ENCODE assay signal across 8 cellular contexts in genomic region chr17:28598799-28599310, GRCh38. TPM values are rescaled to one million over a fixed set of nuclear protein-coding genes. Genes with fewer than 3 reads are reported as not detected.
DNase-seq lines count a peak whose midpoint lies in the region; ATAC-seq and TF ChIP-seq lines count a peak whose summit lies in the region.

Gene SPAG5 (minus strand): TSS chr17:28599025. CDS start chr17:28598946, 79 bp downstream.

- H3K4me1 ChIP-seq in ascending aorta (peaks cover 4 to 6% of the 10 kb centered on the region in 2 donors), right cardiac atrium (ENCODE audit: control insufficient read depth, insufficient read depth, low read length) (no peaks in the 10 kb centered on the region), uterus (peaks cover 0 to 4% of the 10 kb centered on the region in 2 donors)

- peak within 1 kb of the TSS; percentile 85 to 86 for H3K4me3 ChIP-seq in ascending aorta
- H3K4me3 ChIP-seq in right cardiac atrium (ENCODE audit: low read length), result peak within 1 kb of the TSS; percentile 81
- H3K4me3 ChIP-seq in uterus, result peak within 1 kb of the TSS; percentile 53 to 66

- ATAC-seq in GM18505 (IDR thresholded peaks at IDR 0.05; ENCODE audit: unreplicated experiment) (peak; percentile 84), HG02970 (IDR thresholded peaks at IDR 0.05; ENCODE audit: low FRiP score, unreplicated experiment) (peak; percentile 85), right cardiac atrium (peak; percentile 99)

- H3K27ac ChIP-seq in ascending aorta (peak within 1 kb of the TSS; percentile 99 to 100), right cardiac atrium (ENCODE audit: low read length) (peak within 1 kb of the TSS; percentile 95), uterus (peak within 1 kb of the TSS; percentile 97)

- no peaks in the 10 kb centered on the region for H3K27me3 Mint-ChIP-seq in T-helper 2 cell treated with Interferon-gamma antibody and Interleukin-4, amounts not matched to agents 5 μg/mL and 100 μg/mL, for 36 hours (ENCODE audit: low read depth)

- H3K4me3 Mint-ChIP-seq in T-helper 2 cell treated with Interferon-gamma antibody and Interleukin-4, amounts not matched to agents 5 μg/mL and 100 μg/mL, for 36 hours, result peak within 1 kb of the TSS; percentile 94

- peaks cover 20% of the 10 kb centered on the region for H3K4me1 Mint-ChIP-seq in T-helper 2 cell treated with Interferon-gamma antibody and Interleukin-4, amounts not matched to agents 5 μg/mL and 100 μg/mL, for 36 hours (ENCODE audit: low read depth)

- TF ChIP-seq CTCF in ascending aorta (IDR thresholded peaks at IDR 0.05), result no peak
- TF ChIP-seq CTCF in uterus (IDR thresholded peaks at IDR 0.05), result no peak

- no peaks in the 10 kb centered on the region for H3K36me3 ChIP-seq in ascending aorta
- no peaks in the 10 kb centered on the region for H3K36me3 ChIP-seq in uterus

- DNase-seq in NCI-H1930 (lab: John Stamatoyannopoulos, UW) (peak; percentile 86 to 93), ascending aorta (ENCODE audit: low spot score in 2 of 2) (peak; percentile 81 to 97), right cardiac atrium (peak; percentile 92 to 98 (median 97)), pulmonary artery endothelial cell (ENCODE audit: low read depth, low spot score) (peak; percentile 71), uterus (peak; percentile 92)
- peak; percentile 96 for DNase-seq in T-helper 2 cell treated with Interferon-gamma antibody and Interleukin-4, amounts not matched to agents 5 μg/mL and 100 μg/mL, for 36 hours (ENCODE audit: low spot score)

- TF ChIP-seq POLR2A in GM18505 (IDR thresholded peaks at IDR 0.05; ENCODE audit: borderline replicate concordance, extremely low read depth, insufficient read depth, insufficient read length) (peak; percentile 92), uterus (IDR thresholded peaks at IDR 0.05) (peak; percentile 87 to 94)

- intact Hi-C loops in ascending aorta (cut with DNase I) (loop anchor here (1.0 kb wide), 2 partner anchors 22 to 28 kb away; partner anchors contain the start of gene PIGS), right cardiac atrium (cut with DNase I) (loop anchor here in 1 of 4 donors (5.0 kb wide), 1 partner anchor 52 kb away; no protein-coding TSS in a partner anchor), uterus (cut with DNase I; ENCODE audit: low total_unique reads) (no loop called here)

- no peaks in the 10 kb centered on the region for H3K9me3 ChIP-seq in ascending aorta
- no peaks in the 10 kb centered on the region for H3K9me3 ChIP-seq in right cardiac atrium (ENCODE audit: control insufficient read depth, low read length)
- H3K9me3 ChIP-seq in uterus, result no peaks in the 10 kb centered on the region

- H3K27me3 ChIP-seq in ascending aorta, result no peaks in the 10 kb centered on the region
- no peaks in the 10 kb centered on the region for H3K27me3 ChIP-seq in right cardiac atrium (ENCODE audit: control insufficient read depth, insufficient read depth)
- H3K27me3 ChIP-seq in uterus, result no peaks in the 10 kb centered on the region

- H3K36me3 Mint-ChIP-seq in T-helper 2 cell treated with Interferon-gamma antibody and Interleukin-4, amounts not matched to agents 5 μg/mL and 100 μg/mL, for 36 hours (ENCODE audit: low read depth), result peaks cover 18% of the 10 kb centered on the region

- H3K27ac Mint-ChIP-seq in T-helper 2 cell treated with Interferon-gamma antibody and Interleukin-4, amounts not matched to agents 5 μg/mL and 100 μg/mL, for 36 hours, result peak within 1 kb of the TSS; percentile 96

- under 1% methylated on average over 44 of the region's 44 CpGs for WGBS in right cardiac atrium

- H3K9me3 Mint-ChIP-seq in T-helper 2 cell treated with Interferon-gamma antibody and Interleukin-4, amounts not matched to agents 5 μg/mL and 100 μg/mL, for 36 hours, result no peaks in the 10 kb centered on the region

RNA-seq across cellular contexts. Expression of gene SPAG5, which starts in this region (rescaled TPM):
- total RNA-seq in ascending aorta (1.6 TPM), right cardiac atrium (1 to 10 TPM in 3 of 4 donors, under 1 TPM in 1; 0.81 to 2.7 (median 2.1) TPM), pulmonary artery endothelial cell (24.5 and 58.3 TPM in 2 replicates), uterus (10 to 100 TPM in 1 of 4 donors, 1 to 10 TPM in 2, not detected in 1; 1.5 to 21.4 (median 7.0) TPM)
- polyA plus RNA-seq in right cardiac atrium, result 1.2 TPM

Comparison
In these comparisons a context has a peak if more than half of its experiments do, and no peak if none do; other contexts are left out.
1. Peak in every context shown above with its lines: DNase-seq, ATAC-seq, H3K4me3 ChIP-seq and H3K27ac ChIP-seq.